9 cellular contexts compared by ENCODE assay signal in genomic region chr6:80638222-80639055, GRCh38.
DNase-seq lines count a peak whose midpoint lies in the region; ATAC-seq, FAIRE-seq and TF ChIP-seq lines count a peak whose summit lies in the region.
"Had no signal": no experiment of that assay in that cellular context is flagged by ENCODE, and none has a peak within 500 bp of the region (broad histone marks: within the 10 kb centered on the region; RNA-seq: fewer than 3 reads in every experiment).

No MANE protein-coding gene starts in this region.

- no peak for FAIRE-seq in GM12891 (lab: Jason Lieb, UNC)
- FAIRE-seq: TTC549 had no signal

- TF ChIP-seq POLR2A in GM12891 (IDR thresholded peaks at IDR 0.05; ENCODE audit: low read depth, low read length): no peak

- H3K4me3 ChIP-seq in MM.1S (ENCODE audit: low read length): no peak overlapping the region

- peaks cover 26% of the 10 kb centered on the region for H3F3A ChIP-seq in MM.1S (ENCODE audit: insufficient read depth, low read length)

- no peaks in the 10 kb centered on the region for H3K9me2 ChIP-seq in MM.1S (replicated peaks; ENCODE audit: insufficient read depth, low read length)

- no peaks in the 10 kb centered on the region for H3K9me3 ChIP-seq in MM.1S (replicated peaks; ENCODE audit: insufficient read depth, low read length)

- H3K9ac ChIP-seq in MM.1S (ENCODE audit: low read length): peak overlapping the region; percentile 31; the same call in 1 of the 2 replicates

- peak; percentile 2 for DNase-seq in GDM1 (lab: John Stamatoyannopoulos, UW)
- DNase-seq in HCEC 1CT: peak; percentile 96
- DNase-seq in MM.1S: peak; percentile 84
- peak; percentile 87 to 96 for DNase-seq in SW 1271 (lab: John Stamatoyannopoulos, UW)
- peak; percentile 28 for DNase-seq in hepatic stellate cell (ENCODE audit: low spot score)
- no peak for DNase-seq in stimulated activated naive CD8-positive, alpha-beta T cell treated with anti-CD3 and anti-CD28 coated beads, Interleukin-15, Interleukin-2, amounts not matched to agents 100 U/mL and 50 U/mL, for 24 hours
- DNase-seq in GM12891 (ENCODE audit: insufficient read length, low spot score): no peak

- no peak for TF ChIP-seq CTCF in MM.1S (IDR thresholded peaks at IDR 0.05; ENCODE audit: low read length)

- H3K27me3 ChIP-seq in MM.1S (replicated peaks; ENCODE audit: insufficient read depth, low read length): no peaks in the 10 kb centered on the region

- peak overlapping the region; percentile 81 for H3K27ac ChIP-seq in MM.1S (ENCODE audit: low read length)

- no peaks in the 10 kb centered on the region for H3K79me2 ChIP-seq in MM.1S (ENCODE audit: low read length)

- H4K20me1 ChIP-seq in MM.1S (ENCODE audit: insufficient read depth, low read length): no peaks in the 10 kb centered on the region

- peaks cover 53% of the 10 kb centered on the region for H3K4me1 ChIP-seq in MM.1S (ENCODE audit: low read length)

- H3K4me2 ChIP-seq in MM.1S (ENCODE audit: low read depth, low read length): peak overlapping the region; percentile 36

- ATAC-seq in stimulated activated naive CD8-positive, alpha-beta T cell treated with anti-CD3 and anti-CD28 coated beads, Interleukin-15, Interleukin-2, amounts not matched to agents 100 U/mL and 50 U/mL, for 24 hours: peak; percentile 55
- ATAC-seq in GM18519 (IDR thresholded peaks at IDR 0.05; ENCODE audit: low FRiP score, unreplicated experiment): no peak

- no peaks in the 10 kb centered on the region for H3K36me3 ChIP-seq in MM.1S (replicated peaks; ENCODE audit: insufficient read depth, low read length)

- H2AFZ ChIP-seq in MM.1S (ENCODE audit: low read length): peak overlapping the region; percentile 11; the same call in 1 of the 2 replicates

TF ChIP-seq in GM12891, 5 proteins besides CTCF, POLR2A, EP300 and RAD21:
- TF ChIP-seq POU2F2 (IDR thresholded peaks at IDR 0.05; ENCODE audit: low read depth, low read length) (no peak), TAF1 (IDR thresholded peaks at IDR 0.05; ENCODE audit: low read depth, low read length) (no peak), POLR2AphosphoS5 (IDR thresholded peaks at IDR 0.05; ENCODE audit: low read depth, low read length) (no peak), SPI1 (IDR thresholded peaks at IDR 0.05; ENCODE audit: low read depth, low read length) (no peak), PAX5 (IDR thresholded peaks at IDR 0.05; ENCODE audit: insufficient read depth, low read length, severe bottlenecking) (no peak)

Comparison
In these comparisons a context has a peak if more than half of its experiments do, and no peak if none do; other contexts are left out.
1. DNase-seq: peak in GDM1 (single experiment), HCEC 1CT (single experiment), MM.1S (single experiment), SW 1271 (2 of 2) and hepatic stellate cell (single experiment); none in stimulated activated naive CD8-positive, alpha-beta T cell treated with anti-CD3 and anti-CD28 coated beads, Interleukin-15, Interleukin-2, amounts not matched to agents 100 U/mL and 50 U/mL, for 24 hours (single experiment) and GM12891 (single experiment).